23 cellular contexts compared by ENCODE assay signal in the genomic region with DNA sequence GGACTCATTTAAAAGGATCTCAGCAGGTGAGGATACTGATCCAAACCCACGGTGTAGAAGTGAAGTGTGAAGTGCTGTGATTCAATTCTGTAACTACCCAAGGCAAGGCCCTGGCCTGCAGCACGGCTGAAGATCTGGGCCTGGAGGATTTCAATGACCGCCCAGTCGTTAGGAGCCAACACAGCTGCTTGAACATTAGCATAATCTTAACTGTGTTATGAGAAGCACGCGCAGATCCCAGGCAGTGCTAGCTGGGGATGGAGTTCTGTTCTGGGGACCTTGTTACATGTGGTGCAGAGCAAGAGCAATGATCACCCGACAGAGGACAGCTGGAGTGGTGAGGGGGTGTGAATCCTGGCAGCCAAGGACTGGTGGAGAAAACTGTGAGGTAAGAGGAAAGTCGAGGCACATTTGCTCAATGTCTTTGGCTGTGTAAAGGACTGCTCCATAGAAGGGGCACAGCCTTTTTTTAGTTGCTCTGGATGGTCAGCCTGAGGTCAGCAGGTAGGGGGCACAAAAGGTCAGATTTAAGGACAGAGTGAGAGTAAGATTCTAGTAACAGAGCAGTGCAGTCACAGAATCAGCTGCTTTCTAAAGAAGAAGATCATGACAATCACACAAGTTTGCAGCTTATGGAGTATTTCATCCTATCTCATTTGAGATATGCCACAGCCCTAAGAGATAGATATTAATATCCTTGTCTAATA.
DNase-seq lines count a peak whose midpoint lies in the region; ATAC-seq and TF ChIP-seq lines count a peak whose summit lies in the region.
"Had no signal": no experiment of that assay in that cellular context is flagged by ENCODE, and none has a peak within 500 bp of the region (broad histone marks: within the 10 kb centered on the region; RNA-seq: fewer than 3 reads in every experiment).

No MANE protein-coding gene starts in this region.

- H3K36me3 ChIP-seq in heart right ventricle, result peaks cover 0 to 51% (median 0%) of the 10 kb centered on the region in 9 donors

- no peak overlapping the region for H3K27ac ChIP-seq in heart right ventricle

- CTCF ChIA-PET in activated CD4-positive, alpha-beta memory T cell treated with anti-CD3 and anti-CD28 coated beads, Interleukin-2, amount 10 ng/mL, durations not matched to agents 7 days and 5 days (lab: Charles Lee), result no interaction called here

- peaks cover 39% of the 10 kb centered on the region for H3K4me1 Mint-ChIP-seq in neural crest cell
- no peaks in the 10 kb centered on the region for H3K4me1 Mint-ChIP-seq in activated CD4-positive, alpha-beta memory T cell treated with anti-CD3 and anti-CD28 coated beads, Interleukin-2, amount 10 ng/mL, durations not matched to agents 7 days and 5 days
- H3K4me1 Mint-ChIP-seq: activated CD4-positive, alpha-beta T cell treated with anti-CD3 and anti-CD28 coated beads, Interleukin-2, amount 10 ng/mL, durations not matched to agents 7 days and 5 days; memory B cell; stimulated activated naive B cell treated with anti-CD40 and anti-IgM and Interleukin-4, amounts not matched to agents 10 μg/mL and 1 μg/mL and 100 μg/mL, for 72 hours had no signal

- H3K27ac Mint-ChIP-seq in neural crest cell (ENCODE audit: unreplicated experiment), result peak overlapping the region; percentile 16
- no peak overlapping the region for H3K27ac Mint-ChIP-seq in activated CD4-positive, alpha-beta memory T cell treated with anti-CD3 and anti-CD28 coated beads, Interleukin-2, amount 10 ng/mL, durations not matched to agents 7 days and 5 days
- H3K27ac Mint-ChIP-seq: activated CD4-positive, alpha-beta T cell treated with anti-CD3 and anti-CD28 coated beads, Interleukin-2, amount 10 ng/mL, durations not matched to agents 7 days and 5 days; nephron progenitor cell; stimulated activated naive B cell treated with anti-CD40 and anti-IgM and Interleukin-4, amounts not matched to agents 10 μg/mL and 1 μg/mL and 100 μg/mL, for 72 hours had no signal

- peaks cover 0 to 17% (median 0%) of the 10 kb centered on the region in 9 donors for H3K4me1 ChIP-seq in heart right ventricle

- intact Hi-C loops in heart right ventricle (cut with DNase I), result no loop called here

- H3K9me3 Mint-ChIP-seq in neural crest cell, result no peaks in the 10 kb centered on the region
- no peaks in the 10 kb centered on the region for H3K9me3 Mint-ChIP-seq in activated CD4-positive, alpha-beta memory T cell treated with anti-CD3 and anti-CD28 coated beads, Interleukin-2, amount 10 ng/mL, durations not matched to agents 7 days and 5 days
- H3K9me3 Mint-ChIP-seq: activated CD4-positive, alpha-beta T cell treated with anti-CD3 and anti-CD28 coated beads, Interleukin-2, amount 10 ng/mL, durations not matched to agents 7 days and 5 days; memory B cell; nephron progenitor cell; stimulated activated naive B cell treated with anti-CD40 and anti-IgM and Interleukin-4, amounts not matched to agents 10 μg/mL and 1 μg/mL and 100 μg/mL, for 72 hours had no signal

- peak in 7 of 8 donors; percentile 33 to 79 (median 56) for ATAC-seq in heart right ventricle
- no peak for ATAC-seq in HG02571 (IDR thresholded peaks at IDR 0.05; ENCODE audit: unreplicated experiment)
- ATAC-seq: PC-3; stimulated activated naive B cell treated with anti-CD40 and anti-IgM and Interleukin-4, amounts not matched to agents 10 μg/mL and 1 μg/mL and 100 μg/mL, for 72 hours had no signal

- no peaks in the 10 kb centered on the region for H3K9me3 ChIP-seq in heart right ventricle

- WGBS in heart right ventricle, 2 donors, result 66 to 68% methylated on average over 8 of the region's 8 CpGs

- DNase-seq in GM10266 (ENCODE audit: extremely low spot score) (no peak), NCI-H82 treated with DMSO at 0.1 percent for 48 hours (lab: John Stamatoyannopoulos, UW; ENCODE audit: unreplicated experiment) (peak; percentile 21), heart right ventricle (peak in 1 of 2 donors; percentile 18), neural crest cell (ENCODE audit: low read depth, low spot score) (no peak), NCI-H2227 treated with DMSO at 0.1 percent for 48 hours (lab: John Stamatoyannopoulos, UW) (no peak)
- DNase-seq in activated CD4-positive, alpha-beta memory T cell treated with anti-CD3 and anti-CD28 coated beads, Interleukin-2, amount 10 ng/mL, durations not matched to agents 7 days and 5 days, result no peak
- DNase-seq: activated CD4-positive, alpha-beta T cell treated with anti-CD3 and anti-CD28 coated beads, Interleukin-2, amount 10 ng/mL, durations not matched to agents 7 days and 5 days; activated CD8-positive, alpha-beta memory T cell treated with anti-CD3 and anti-CD28 coated beads, Interleukin-2, amount 50 U/mL, for 4 hours; DMS153; KG1; kidney glomerular epithelial cell; MV-4-11; NCI-H1694; NCI-H345; nephron progenitor cell; PC-3; posterior cingulate gyrus; SHP77 treated with DMSO at 0.1 percent for 48 hours; small intestine; stimulated activated CD4-positive, alpha-beta T cell treated with anti-CD3 and anti-CD28 coated beads, Interleukin-2, amount 100 ng/mL, for 24 hours; stimulated activated naive B cell treated with anti-CD40 and anti-IgM and Interleukin-4, amounts not matched to agents 10 μg/mL and 1 μg/mL and 100 μg/mL, for 72 hours had no signal

- H3K4me3 ChIP-seq in heart right ventricle, result no peak overlapping the region

- no peaks in the 10 kb centered on the region for H3K27me3 ChIP-seq in heart right ventricle

- no peaks in the 10 kb centered on the region for H3K27me3 Mint-ChIP-seq in neural crest cell (ENCODE audit: low read depth)
- no peaks in the 10 kb centered on the region for H3K27me3 Mint-ChIP-seq in activated CD4-positive, alpha-beta memory T cell treated with anti-CD3 and anti-CD28 coated beads, Interleukin-2, amount 10 ng/mL, durations not matched to agents 7 days and 5 days
- H3K27me3 Mint-ChIP-seq: activated CD4-positive, alpha-beta T cell treated with anti-CD3 and anti-CD28 coated beads, Interleukin-2, amount 10 ng/mL, durations not matched to agents 7 days and 5 days; memory B cell; stimulated activated naive B cell treated with anti-CD40 and anti-IgM and Interleukin-4, amounts not matched to agents 10 μg/mL and 1 μg/mL and 100 μg/mL, for 72 hours had no signal

- POLR2A ChIA-PET in activated CD4-positive, alpha-beta memory T cell treated with anti-CD3 and anti-CD28 coated beads, Interleukin-2, amount 10 ng/mL, durations not matched to agents 7 days and 5 days (lab: Charles Lee), result no interaction called here

- H3K36me3 Mint-ChIP-seq in neural crest cell (ENCODE audit: low read depth), result peaks cover 33% of the 10 kb centered on the region
- H3K36me3 Mint-ChIP-seq in activated CD4-positive, alpha-beta memory T cell treated with anti-CD3 and anti-CD28 coated beads, Interleukin-2, amount 10 ng/mL, durations not matched to agents 7 days and 5 days (ENCODE audit: low read depth), result peaks cover 3% of the 10 kb centered on the region

- no peak overlapping the region for H3K4me3 Mint-ChIP-seq in neural crest cell
- H3K4me3 Mint-ChIP-seq in activated CD4-positive, alpha-beta memory T cell treated with anti-CD3 and anti-CD28 coated beads, Interleukin-2, amount 10 ng/mL, durations not matched to agents 7 days and 5 days, result no peak overlapping the region
- H3K4me3 Mint-ChIP-seq: activated CD4-positive, alpha-beta T cell treated with anti-CD3 and anti-CD28 coated beads, Interleukin-2, amount 10 ng/mL, durations not matched to agents 7 days and 5 days; memory B cell; nephron progenitor cell; stimulated activated naive B cell treated with anti-CD40 and anti-IgM and Interleukin-4, amounts not matched to agents 10 μg/mL and 1 μg/mL and 100 μg/mL, for 72 hours had no signal

- peak; percentile 10 for TF ChIP-seq CTCF in GM10266 (IDR thresholded peaks at IDR 0.05; ENCODE audit: control insufficient read depth, insufficient read depth, low read depth, missing control alignments)
- no peak for TF ChIP-seq CTCF in heart right ventricle (IDR thresholded peaks at IDR 0.05)
- no peak for TF ChIP-seq CTCF in neural crest cell (conservative IDR thresholded peaks at IDR 0.05)
